Comparison of ENCODE assay signal across 1 cellular context in genomic region chr14:103503296-103503695, GRCh38.
TF ChIP-seq lines count a peak whose summit lies in the region.

No MANE protein-coding gene starts in this region.

TF ChIP-seq in GM12878, 131 proteins besides CTCF, POLR2A, EP300 and RAD21:
- TF ChIP-seq SREBF2 (IDR thresholded peaks at IDR 0.05; ENCODE audit: low read length): no peak
- no peak for TF ChIP-seq ZZZ3 (IDR thresholded peaks at IDR 0.05; ENCODE audit: control insufficient read depth, insufficient read length, low read depth)
- TF ChIP-seq POLR2AphosphoS5 (IDR thresholded peaks at IDR 0.05; ENCODE audit: low read length): no peak
